In the genomic region with DNA sequence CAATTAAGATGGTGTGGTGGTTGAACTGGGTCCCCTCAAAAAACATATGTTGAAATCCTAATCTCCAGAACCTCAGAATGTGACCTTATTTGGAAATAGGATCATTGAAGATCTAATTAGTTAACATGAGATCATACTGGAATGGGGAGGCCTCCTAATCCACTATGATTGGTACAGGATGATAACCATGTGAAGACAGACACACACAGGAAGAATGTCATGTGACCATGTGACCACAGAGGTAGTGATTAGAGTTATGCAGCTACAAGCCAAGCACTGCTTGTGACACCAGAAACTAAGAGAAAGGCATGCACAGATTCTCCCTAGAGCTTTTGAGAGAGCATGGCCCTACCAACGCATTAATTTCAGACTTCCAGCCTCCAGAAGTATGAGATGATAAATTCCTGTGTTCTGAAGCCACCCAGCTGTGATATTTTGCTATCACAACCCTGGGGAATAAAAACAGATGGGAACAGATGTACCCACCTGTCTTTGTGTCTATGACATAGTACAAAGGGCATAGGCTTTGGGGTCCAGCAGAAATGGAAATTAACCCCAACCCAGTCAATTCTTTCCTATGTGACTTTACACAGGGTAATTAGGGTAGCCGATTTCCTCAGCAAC, we compare ENCODE assay signal across 1 cellular context.
TF ChIP-seq lines count a peak whose summit lies in the region.

No MANE protein-coding gene starts in this region.

TF ChIP-seq in K562, 482 proteins besides CTCF, POLR2A, EP300 and RAD21 (continued from another document and continues in another):
- no peak for TF ChIP-seq CEBPZ (IDR thresholded peaks at IDR 0.05; ENCODE audit: borderline replicate concordance, low read depth, low read length)
- TF ChIP-seq MEF2D (tag; conservative IDR thresholded peaks at IDR 0.05; ENCODE audit: low read depth), result no peak
- no peak for TF ChIP-seq PHF20 (IDR thresholded peaks at IDR 0.05; ENCODE audit: partially characterized antibody)
- TF ChIP-seq ZNF140 (CRISPR knock-in tag; IDR thresholded peaks at IDR 0.05), result no peak
- TF ChIP-seq WHSC1 (IDR thresholded peaks at IDR 0.05; ENCODE audit: low read length), result no peak
- no peak for TF ChIP-seq SMARCE1 (IDR thresholded peaks at IDR 0.05)
- TF ChIP-seq KLF6 (CRISPR knock-in tag; IDR thresholded peaks at IDR 0.05; ENCODE audit: borderline replicate concordance), result no peak
- TF ChIP-seq, protein P1, sequence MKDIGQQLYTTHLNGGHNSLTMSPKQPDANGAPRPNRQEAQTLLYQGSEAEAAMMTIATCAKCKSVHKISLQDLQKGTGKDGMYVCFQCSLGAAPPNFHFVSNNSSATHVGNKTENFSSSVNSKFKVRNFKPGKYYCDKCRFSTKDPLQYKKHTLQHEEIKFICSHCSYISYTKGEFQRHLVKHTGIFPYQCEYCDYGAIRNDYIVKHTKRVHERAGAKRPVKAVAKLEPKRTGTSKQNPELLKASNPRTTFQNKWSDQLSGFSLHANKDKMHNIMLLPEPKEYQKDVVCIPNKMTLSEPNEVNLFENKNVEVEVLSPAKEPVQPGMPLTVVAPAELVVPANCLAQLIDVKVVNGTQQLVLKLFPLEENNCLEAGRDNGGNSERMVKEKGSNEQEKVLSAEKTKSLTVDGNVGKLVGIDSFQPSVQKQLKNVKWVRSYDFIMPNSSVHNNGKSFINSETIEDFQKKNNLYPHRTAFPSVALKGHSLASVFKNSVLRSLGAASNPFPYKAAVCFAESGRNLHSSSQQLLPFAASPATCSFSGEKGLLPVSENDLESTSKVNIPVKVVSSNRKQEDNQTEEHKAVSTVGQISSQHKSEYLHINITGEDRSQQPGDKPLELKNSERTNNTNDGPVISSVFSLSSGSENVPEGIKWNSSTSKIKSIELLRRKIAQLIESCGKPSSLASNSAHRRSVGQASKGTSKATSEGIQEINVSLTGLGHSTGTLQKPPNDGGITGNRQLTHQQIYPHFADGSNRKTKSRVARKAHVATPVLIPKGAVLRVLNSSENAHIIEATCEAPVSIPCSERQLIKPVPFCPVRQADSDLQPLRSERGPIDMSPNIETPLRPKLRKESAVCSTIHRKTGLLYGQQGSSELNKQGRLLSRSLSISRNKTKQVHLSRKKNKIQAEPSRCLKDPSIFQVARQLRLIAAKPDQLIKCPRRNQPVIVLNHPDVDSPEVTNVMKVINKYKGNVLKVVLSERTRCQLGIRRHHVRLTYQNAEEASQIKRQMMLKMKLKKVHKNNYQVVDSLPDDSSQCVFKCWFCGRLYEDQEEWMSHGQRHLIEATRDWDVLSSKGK (CRISPR knock-in tag; IDR thresholded peaks at IDR 0.05), result no peak
- no peak for TF ChIP-seq HES1 (IDR thresholded peaks at IDR 0.05; ENCODE audit: low read depth)
- TF ChIP-seq KDM2B (CRISPR knock-in tag; IDR thresholded peaks at IDR 0.05), result no peak
- TF ChIP-seq CHCHD3 (CRISPR knock-in tag; IDR thresholded peaks at IDR 0.05), result no peak
- TF ChIP-seq FOXK1 (CRISPR knock-in tag; IDR thresholded peaks at IDR 0.05; ENCODE audit: borderline replicate concordance), result no peak
- TF ChIP-seq L3MBTL2 (IDR thresholded peaks at IDR 0.05), result no peak
- TF ChIP-seq, protein P2, sequence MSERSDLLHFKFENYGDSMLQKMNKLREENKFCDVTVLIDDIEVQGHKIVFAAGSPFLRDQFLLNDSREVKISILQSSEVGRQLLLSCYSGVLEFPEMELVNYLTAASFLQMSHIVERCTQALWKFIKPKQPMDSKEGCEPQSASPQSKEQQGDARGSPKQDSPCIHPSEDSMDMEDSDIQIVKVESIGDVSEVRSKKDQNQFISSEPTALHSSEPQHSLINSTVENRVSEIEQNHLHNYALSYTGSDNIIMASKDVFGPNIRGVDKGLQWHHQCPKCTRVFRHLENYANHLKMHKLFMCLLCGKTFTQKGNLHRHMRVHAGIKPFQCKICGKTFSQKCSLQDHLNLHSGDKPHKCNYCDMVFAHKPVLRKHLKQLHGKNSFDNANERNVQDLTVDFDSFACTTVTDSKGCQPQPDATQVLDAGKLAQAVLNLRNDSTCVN (CRISPR knock-in tag; IDR thresholded peaks at IDR 0.05), result no peak
- no peak for TF ChIP-seq ZNF740 (CRISPR knock-in tag; IDR thresholded peaks at IDR 0.05)
- no peak for TF ChIP-seq ZNF740 (tag; IDR thresholded peaks at IDR 0.05)
- no peak for TF ChIP-seq ZNF445 (CRISPR knock-in tag; IDR thresholded peaks at IDR 0.05; ENCODE audit: low read depth)
- TF ChIP-seq DACH1 (IDR thresholded peaks at IDR 0.05; ENCODE audit: partially characterized antibody), result peak; percentile 15
- TF ChIP-seq DPF2 (IDR thresholded peaks at IDR 0.05), result peak; percentile 24; the same call in 1 of the 2 replicates
- TF ChIP-seq, protein P3, sequence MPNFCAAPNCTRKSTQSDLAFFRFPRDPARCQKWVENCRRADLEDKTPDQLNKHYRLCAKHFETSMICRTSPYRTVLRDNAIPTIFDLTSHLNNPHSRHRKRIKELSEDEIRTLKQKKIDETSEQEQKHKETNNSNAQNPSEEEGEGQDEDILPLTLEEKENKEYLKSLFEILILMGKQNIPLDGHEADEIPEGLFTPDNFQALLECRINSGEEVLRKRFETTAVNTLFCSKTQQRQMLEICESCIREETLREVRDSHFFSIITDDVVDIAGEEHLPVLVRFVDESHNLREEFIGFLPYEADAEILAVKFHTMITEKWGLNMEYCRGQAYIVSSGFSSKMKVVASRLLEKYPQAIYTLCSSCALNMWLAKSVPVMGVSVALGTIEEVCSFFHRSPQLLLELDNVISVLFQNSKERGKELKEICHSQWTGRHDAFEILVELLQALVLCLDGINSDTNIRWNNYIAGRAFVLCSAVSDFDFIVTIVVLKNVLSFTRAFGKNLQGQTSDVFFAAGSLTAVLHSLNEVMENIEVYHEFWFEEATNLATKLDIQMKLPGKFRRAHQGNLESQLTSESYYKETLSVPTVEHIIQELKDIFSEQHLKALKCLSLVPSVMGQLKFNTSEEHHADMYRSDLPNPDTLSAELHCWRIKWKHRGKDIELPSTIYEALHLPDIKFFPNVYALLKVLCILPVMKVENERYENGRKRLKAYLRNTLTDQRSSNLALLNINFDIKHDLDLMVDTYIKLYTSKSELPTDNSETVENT (CRISPR knock-in tag; IDR thresholded peaks at IDR 0.05), result no peak
- no peak for TF ChIP-seq ETS1 (conservative IDR thresholded peaks at IDR 0.05; ENCODE audit: control insufficient read depth, low read depth, low read length)
- TF ChIP-seq SRSF9 (IDR thresholded peaks at IDR 0.05; ENCODE audit: borderline replicate concordance, low read depth, low read length), result no peak
- no peak for TF ChIP-seq ZNF511 (CRISPR knock-in tag; IDR thresholded peaks at IDR 0.05)
- no peak for TF ChIP-seq ELF2 (CRISPR knock-in tag; IDR thresholded peaks at IDR 0.05)
- TF ChIP-seq ZBED1 (IDR thresholded peaks at IDR 0.05), result no peak
- TF ChIP-seq KDM1A (IDR thresholded peaks at IDR 0.05), result peak; percentile 76 to 77
- TF ChIP-seq MYNN (IDR thresholded peaks at IDR 0.05), result no peak
- TF ChIP-seq MYNN (CRISPR knock-in tag; IDR thresholded peaks at IDR 0.05), result no peak
- peak; percentile 78 for TF ChIP-seq ATF7 (IDR thresholded peaks at IDR 0.05)
- TF ChIP-seq, protein P4, sequence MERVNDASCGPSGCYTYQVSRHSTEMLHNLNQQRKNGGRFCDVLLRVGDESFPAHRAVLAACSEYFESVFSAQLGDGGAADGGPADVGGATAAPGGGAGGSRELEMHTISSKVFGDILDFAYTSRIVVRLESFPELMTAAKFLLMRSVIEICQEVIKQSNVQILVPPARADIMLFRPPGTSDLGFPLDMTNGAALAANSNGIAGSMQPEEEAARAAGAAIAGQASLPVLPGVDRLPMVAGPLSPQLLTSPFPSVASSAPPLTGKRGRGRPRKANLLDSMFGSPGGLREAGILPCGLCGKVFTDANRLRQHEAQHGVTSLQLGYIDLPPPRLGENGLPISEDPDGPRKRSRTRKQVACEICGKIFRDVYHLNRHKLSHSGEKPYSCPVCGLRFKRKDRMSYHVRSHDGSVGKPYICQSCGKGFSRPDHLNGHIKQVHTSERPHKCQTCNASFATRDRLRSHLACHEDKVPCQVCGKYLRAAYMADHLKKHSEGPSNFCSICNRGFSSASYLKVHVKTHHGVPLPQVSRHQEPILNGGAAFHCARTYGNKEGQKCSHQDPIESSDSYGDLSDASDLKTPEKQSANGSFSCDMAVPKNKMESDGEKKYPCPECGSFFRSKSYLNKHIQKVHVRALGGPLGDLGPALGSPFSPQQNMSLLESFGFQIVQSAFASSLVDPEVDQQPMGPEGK (CRISPR knock-in tag; IDR thresholded peaks at IDR 0.05; ENCODE audit: borderline replicate concordance), result no peak
- TF ChIP-seq SMARCC2 (IDR thresholded peaks at IDR 0.05; ENCODE audit: low read depth), result no peak
- no peak for TF ChIP-seq GTF2E2 (tag; IDR thresholded peaks at IDR 0.05)
- no peak for TF ChIP-seq TAF1 (IDR thresholded peaks at IDR 0.05; ENCODE audit: control insufficient read depth, extremely low read depth, insufficient read depth, low read length, severe bottlenecking)
- no peak for TF ChIP-seq MTF1 (CRISPR knock-in tag; IDR thresholded peaks at IDR 0.05; ENCODE audit: borderline replicate concordance)
- no peak for TF ChIP-seq RFX7 (CRISPR knock-in tag; IDR thresholded peaks at IDR 0.05)
- TF ChIP-seq SMAD2 (IDR thresholded peaks at IDR 0.05; ENCODE audit: low read depth, low read length), result no peak
- no peak for TF ChIP-seq SFPQ (IDR thresholded peaks at IDR 0.05; ENCODE audit: low read depth, low read length)
- peak in 1 of 2 experiments; percentile 37; a peak in 1 of 4 replicates for TF ChIP-seq HDAC1 (IDR thresholded peaks at IDR 0.05)
- no peak for TF ChIP-seq MBD1 (CRISPR knock-in tag; IDR thresholded peaks at IDR 0.05)
